ENCODE assay signal across 8 cellular contexts in the genomic region with DNA sequence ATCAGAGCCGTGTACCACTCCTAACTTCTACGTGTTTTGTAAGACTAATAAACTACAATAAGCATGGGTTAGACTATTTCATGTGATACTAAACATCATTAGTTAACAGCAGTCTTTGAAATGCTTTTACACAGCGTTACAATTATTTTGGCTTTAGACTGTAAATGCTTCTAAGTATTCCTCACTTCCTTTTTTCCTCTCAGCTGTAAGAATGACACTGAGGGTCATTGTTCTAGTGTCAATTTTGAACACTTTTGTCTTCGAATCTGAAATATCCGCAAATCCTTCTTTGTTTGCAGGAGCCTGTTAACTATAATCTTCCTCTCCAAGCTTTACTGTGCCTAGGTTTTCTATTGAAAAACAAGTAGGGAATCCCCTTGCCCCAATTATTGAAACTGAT. TPM values are rescaled to one million over a fixed set of nuclear protein-coding genes. Genes with fewer than 3 reads are reported as not detected.
DNase-seq lines count a peak whose midpoint lies in the region; ATAC-seq and TF ChIP-seq lines count a peak whose summit lies in the region.

No MANE protein-coding gene starts in this region.

- intact Hi-C loops in sigmoid colon (cut with DNase I) = loop anchor here (2.0 to 10.0 kb wide), 4 partner anchors 81 to 1075 kb away; partner anchors contain the start of genes LSM6, MMAA and OTUD4
- intact Hi-C loops in head of caudate nucleus (cut with DNase I) = loop anchor here (5.0 kb wide), 1 partner anchor 83 kb away; the partner anchor contains the start of gene OTUD4

- no peak overlapping the region for H3K9ac ChIP-seq in stomach smooth muscle (ENCODE audit: low read length in 2 of 2)

- H3K27ac ChIP-seq in SJCRH30 (peak overlapping the region; percentile 95), stomach smooth muscle (ENCODE audit: low read length) (no peak overlapping the region), sigmoid colon (no peak overlapping the region)

- H3K27me3 Mint-ChIP-seq in activated CD8-positive, alpha-beta memory T cell treated with anti-CD3 and anti-CD28 coated beads, Interleukin-2, amount 10 ng/mL, durations not matched to agents 7 days and 5 days = no peaks in the 10 kb centered on the region

- ATAC-seq in activated CD8-positive, alpha-beta memory T cell treated with anti-CD3 and anti-CD28 coated beads, Interleukin-2, amount 10 ng/mL, durations not matched to agents 7 days and 5 days = no peak

- H3K9me3 ChIP-seq in SJCRH30 (replicated peaks) (no peaks in the 10 kb centered on the region), stomach smooth muscle (ENCODE audit: control insufficient read depth in 2 of 2, low read length in 2 of 2) (no peaks in the 10 kb centered on the region), sigmoid colon (no peaks in the 10 kb centered on the region)

- TF ChIP-seq CTCF in fibroblast of the aortic adventitia (IDR thresholded peaks at IDR 0.05; ENCODE audit: insufficient read depth, low read length) (no peak), sigmoid colon (IDR thresholded peaks at IDR 0.05) (no peak)

- no peaks in the 10 kb centered on the region for H3K27me3 ChIP-seq in SJCRH30
- no peaks in the 10 kb centered on the region for H3K27me3 ChIP-seq in stomach smooth muscle (ENCODE audit: control insufficient read depth in 1 of 2, insufficient read depth in 2 of 2, low read length in 2 of 2)
- H3K27me3 ChIP-seq in sigmoid colon = no peaks in the 10 kb centered on the region

- peak overlapping the region; percentile 84 for H3K4me3 Mint-ChIP-seq in activated CD8-positive, alpha-beta memory T cell treated with anti-CD3 and anti-CD28 coated beads, Interleukin-2, amount 10 ng/mL, durations not matched to agents 7 days and 5 days

- H3K36me3 Mint-ChIP-seq in activated CD8-positive, alpha-beta memory T cell treated with anti-CD3 and anti-CD28 coated beads, Interleukin-2, amount 10 ng/mL, durations not matched to agents 7 days and 5 days = peaks cover 16% of the 10 kb centered on the region

- WGBS in sigmoid colon, 2 donors = 12 to 14% methylated on average over 5 of the region's 5 CpGs

- peaks cover 26% of the 10 kb centered on the region for H3K4me1 Mint-ChIP-seq in activated CD8-positive, alpha-beta memory T cell treated with anti-CD3 and anti-CD28 coated beads, Interleukin-2, amount 10 ng/mL, durations not matched to agents 7 days and 5 days

- no peak for DNase-seq in activated CD8-positive, alpha-beta memory T cell treated with anti-CD3 and anti-CD28 coated beads, Interleukin-2, amount 10 ng/mL, durations not matched to agents 7 days and 5 days
- DNase-seq in activated CD8-positive, alpha-beta memory T cell treated with anti-CD3 and anti-CD28 coated beads for 24 hours = no peak
- DNase-seq in SJCRH30 (peak in 1 of 2 experiments; percentile 2), fibroblast of the aortic adventitia (ENCODE audit: low read depth) (peak; percentile 23), sigmoid colon (no peak), head of caudate nucleus (no peak), hippocampal formation (lab: John Stamatoyannopoulos, UW) (no peak)

- no peaks in the 10 kb centered on the region for H3K9me3 Mint-ChIP-seq in activated CD8-positive, alpha-beta memory T cell treated with anti-CD3 and anti-CD28 coated beads, Interleukin-2, amount 10 ng/mL, durations not matched to agents 7 days and 5 days (ENCODE audit: low read depth)

- H3K4me3 ChIP-seq in SJCRH30 (peak overlapping the region; percentile 90), fibroblast of the aortic adventitia (ENCODE audit: low read depth, low read length) (peak overlapping the region; percentile 91), stomach smooth muscle (ENCODE audit: low read length in 2 of 2) (peak overlapping the region; percentile 91 to 94), sigmoid colon (peak overlapping the region in 2 of 4 donors; percentile 69 to 81)

- H3K4me1 ChIP-seq in SJCRH30 (0 out of 2 replicates have a peak, but pooled peaks cover 4% of the 10 kb centered on the region), stomach smooth muscle (ENCODE audit: control insufficient read depth, insufficient read depth, low read length) (peaks cover 6% of the 10 kb centered on the region), sigmoid colon (peaks cover 0 to 53% (median 43%) of the 10 kb centered on the region in 4 donors)

- CTCF ChIA-PET in activated CD8-positive, alpha-beta memory T cell treated with anti-CD3 and anti-CD28 coated beads, Interleukin-2, amount 10 ng/mL, durations not matched to agents 7 days and 5 days (lab: Charles Lee) = interaction anchor here (1.4 to 3.1 kb wide), 3 partner anchors 10 to 78 kb away, joined by 5 to 17 read pairs (median 7); no protein-coding TSS in a partner anchor

- H3K36me3 ChIP-seq in SJCRH30 (peaks cover 22% of the 10 kb centered on the region), stomach smooth muscle (ENCODE audit: control insufficient read depth in 2 of 2, insufficient read depth in 2 of 2, low read length in 2 of 2) (peaks cover under 1 to 6% of the 10 kb centered on the region in 2 donors), sigmoid colon (peaks cover 0 to 17% (median 2%) of the 10 kb centered on the region in 4 donors)

- no peak for TF ChIP-seq POLR2A in sigmoid colon (IDR thresholded peaks at IDR 0.05)

- peak overlapping the region; percentile 92 for H3K27ac Mint-ChIP-seq in activated CD8-positive, alpha-beta memory T cell treated with anti-CD3 and anti-CD28 coated beads, Interleukin-2, amount 10 ng/mL, durations not matched to agents 7 days and 5 days

- no peak for TF ChIP-seq EP300 in sigmoid colon (IDR thresholded peaks at IDR 0.05)

RNA-seq across cellular contexts. Expression of gene ABCE1, which starts 1.5 kb away (rescaled TPM):
- 10 to 100 TPM; 64.7 to 97.4 TPM for total RNA-seq in activated CD8-positive, alpha-beta memory T cell treated with anti-CD3 and anti-CD28 coated beads, Interleukin-2, amount 10 ng/mL, durations not matched to agents 7 days and 5 days
- total RNA-seq in SJCRH30 (2014; rRNA removed; shearing (Covaris generic)) = 140 and 179 TPM in 2 replicates
- total RNA-seq in fibroblast of the aortic adventitia (ENCODE audit: low replicate concordance) (144 and 152 TPM in 2 replicates), sigmoid colon (10 to 100 TPM; 41.4 to 58.2 (median 50.4) TPM)
- polyA plus RNA-seq in sigmoid colon = 10 to 100 TPM in 2 of 3 donors, 1 to 10 TPM in 1; 9.0 to 25.9 (median 19.7) TPM

RNA-seq across cellular contexts. Expression of gene ANAPC10, which starts 1.7 kb away (rescaled TPM):
- total RNA-seq in activated CD8-positive, alpha-beta memory T cell treated with anti-CD3 and anti-CD28 coated beads, Interleukin-2, amount 10 ng/mL, durations not matched to agents 7 days and 5 days = 10 to 100 TPM; 26.2 to 28.5 TPM
- total RNA-seq in SJCRH30 (2014; rRNA removed; shearing (Covaris generic)) = 29.3 and 30.7 TPM in 2 replicates
- total RNA-seq in fibroblast of the aortic adventitia (ENCODE audit: low replicate concordance) (4.9 and 33.0 TPM in 2 replicates), sigmoid colon (10 to 100 TPM; 16.3 to 31.4 (median 22.9) TPM)
- polyA plus RNA-seq in sigmoid colon = 10 to 100 TPM; 11.3 to 18.0 (median 13.9) TPM
